In genomic region chr15:98853161-98853560, GRCh38 we compare ENCODE assay signal across 8 cellular contexts.
DNase-seq lines count a peak whose midpoint lies in the region; ATAC-seq, FAIRE-seq and TF ChIP-seq lines count a peak whose summit lies in the region.

No MANE protein-coding gene starts in this region.

- TF ChIP-seq CTCF in fibroblast of villous mesenchyme (IDR thresholded peaks at IDR 0.05; ENCODE audit: insufficient read depth, low read depth, low read length) = no peak
- no peak for TF ChIP-seq CTCF in nephron progenitor cell (IDR thresholded peaks at IDR 0.05)

- peak; percentile 61 for FAIRE-seq in RCC 7860 (lab: Jason Lieb, UNC)

- no peaks in the 10 kb centered on the region for H3K9me3 Mint-ChIP-seq in nephron progenitor cell

- H3K9me3 ChIP-seq in Karpas-422 (ENCODE audit: low read length) = no peaks in the 10 kb centered on the region
- H3K9me3 ChIP-seq in stomach smooth muscle (ENCODE audit: control insufficient read depth in 2 of 2, low read length in 2 of 2) = no peaks in the 10 kb centered on the region

- H3K27ac ChIP-seq in Karpas-422 (ENCODE audit: low read length) (no peak overlapping the region), stomach smooth muscle (ENCODE audit: low read length) (peak overlapping the region; percentile 91)

- peak overlapping the region; percentile 77 for H3K27ac Mint-ChIP-seq in nephron progenitor cell

- H3K79me2 ChIP-seq in Karpas-422 (ENCODE audit: low read length) = no peaks in the 10 kb centered on the region

- H3K4me1 ChIP-seq in Karpas-422 (ENCODE audit: low read length) (peaks cover 15% of the 10 kb centered on the region), stomach smooth muscle (ENCODE audit: control insufficient read depth, insufficient read depth, low read length) (peaks cover 67% of the 10 kb centered on the region)

- H3K9me2 ChIP-seq in Karpas-422 (replicated peaks; ENCODE audit: insufficient read depth, low read length) = no peaks in the 10 kb centered on the region

- ATAC-seq in GM19467 (IDR thresholded peaks at IDR 0.05; ENCODE audit: unreplicated experiment) = peak; percentile 36

- H3K27me3 ChIP-seq in Karpas-422 (ENCODE audit: low read length) (no peaks in the 10 kb centered on the region; the same call in 1 of the 2 replicates), stomach smooth muscle (ENCODE audit: control insufficient read depth in 1 of 2, insufficient read depth in 2 of 2, low read length in 2 of 2) (no peaks in the 10 kb centered on the region)

- H3K36me3 ChIP-seq in Karpas-422 (ENCODE audit: insufficient read depth, low read length) (no peaks in the 10 kb centered on the region), stomach smooth muscle (ENCODE audit: control insufficient read depth in 2 of 2, insufficient read depth in 2 of 2, low read length in 2 of 2) (no peaks in the 10 kb centered on the region)

- no peaks in the 10 kb centered on the region for H3K27me3 Mint-ChIP-seq in nephron progenitor cell (ENCODE audit: low read depth, poor library complexity)

- H2AFZ ChIP-seq in Karpas-422 (ENCODE audit: low read length) = peak overlapping the region; percentile 77; the same call in 1 of the 2 replicates

- peak overlapping the region; percentile 90 for H3K4me3 Mint-ChIP-seq in nephron progenitor cell

- H3K4me1 Mint-ChIP-seq in nephron progenitor cell = peaks cover 79% of the 10 kb centered on the region

- H4K20me1 ChIP-seq in Karpas-422 (ENCODE audit: insufficient read depth, low read depth, low read length) = no peaks in the 10 kb centered on the region

- H3K9ac ChIP-seq in Karpas-422 (ENCODE audit: low read length) = 0 out of 2 replicates have a peak overlapping the region, but pooled peaks have one; percentile 49
- H3K9ac ChIP-seq in stomach smooth muscle (ENCODE audit: low read length in 2 of 2) = peak overlapping the region; percentile 54 to 80

- no peaks in the 10 kb centered on the region for H3K36me3 Mint-ChIP-seq in nephron progenitor cell (ENCODE audit: low read depth)

- DNase-seq in AML-193 (lab: John Stamatoyannopoulos, UW) (peak; percentile 83 to 86), Karpas-422 (peak; percentile 67), RCC 7860 (ENCODE audit: low spot score) (peak; percentile 76), activated gamma-delta T cell (lab: John Stamatoyannopoulos, UW) (peak; percentile 52), fibroblast of villous mesenchyme (ENCODE audit: low read depth) (peak; percentile 95), nephron progenitor cell (peak; percentile 89)

- peak overlapping the region; percentile 67 for H3K4me2 ChIP-seq in Karpas-422 (ENCODE audit: low read depth, low read length, poor library complexity, severe bottlenecking)

- H3K4me3 ChIP-seq in Karpas-422 (ENCODE audit: low read length) = peak overlapping the region; percentile 64
- H3K4me3 ChIP-seq in fibroblast of villous mesenchyme (ENCODE audit: low read depth, low read length) = peak overlapping the region; percentile 67
- H3K4me3 ChIP-seq in stomach smooth muscle (ENCODE audit: low read length in 2 of 2) = peak overlapping the region; percentile 74 to 82
